In genomic region chr4:78299565-78299972, GRCh38 we compare ENCODE assay signal across 11 cellular contexts.
DNase-seq lines count a peak whose midpoint lies in the region; ATAC-seq, FAIRE-seq and TF ChIP-seq lines count a peak whose summit lies in the region.
"Had no signal": no experiment of that assay in that cellular context is flagged by ENCODE, and none has a peak within 500 bp of the region (broad histone marks: within the 10 kb centered on the region; RNA-seq: fewer than 3 reads in every experiment).

No MANE protein-coding gene starts in this region.

- peaks cover 13 to 24% of the 10 kb centered on the region in 2 donors for H3K27me3 Mint-ChIP-seq in T-cell

- no peak for TF ChIP-seq CTCF in left lung (IDR thresholded peaks at IDR 0.05)
- no peak for TF ChIP-seq CTCF in breast epithelium (IDR thresholded peaks at IDR 0.05)

- POLR2A ChIA-PET in T-cell (lab: Charles Lee): no interaction called here

- H3K9me3 Mint-ChIP-seq in T-cell: no peaks in the 10 kb centered on the region

- FAIRE-seq in GM18507 (lab: Jason Lieb, UNC): peak; percentile 9
- FAIRE-seq: urothelium cell line had no signal

- H3K27ac ChIP-seq in left lung: no peak overlapping the region
- H3K27ac ChIP-seq in breast epithelium: no peak overlapping the region

- H3K9me3 ChIP-seq in left lung (peaks cover 0 to 4% of the 10 kb centered on the region in 2 donors), breast epithelium (no peaks in the 10 kb centered on the region)

- no peak overlapping the region for H3K4me3 Mint-ChIP-seq in T-cell
- H3K4me3 Mint-ChIP-seq: activated naive CD8-positive, alpha-beta T cell treated with anti-CD3 and anti-CD28 coated beads, Interleukin-2, amount 10 ng/mL, durations not matched to agents 7 days and 5 days had no signal

- CTCF ChIA-PET in T-cell (lab: Charles Lee): interaction anchor here in 1 of 2 donors (0.7 kb wide), 1 partner anchor 22 kb away, joined by 3 read pairs; no protein-coding TSS in a partner anchor

- TF ChIP-seq POLR2A in breast epithelium (IDR thresholded peaks at IDR 0.05): no peak

- H3K27me3 ChIP-seq in left lung: no peaks in the 10 kb centered on the region
- no peaks in the 10 kb centered on the region for H3K27me3 ChIP-seq in breast epithelium

- H3K4me3 ChIP-seq in left lung: no peak overlapping the region
- no peak overlapping the region for H3K4me3 ChIP-seq in breast epithelium

- H3K36me3 ChIP-seq in left lung (no peaks in the 10 kb centered on the region), breast epithelium (no peaks in the 10 kb centered on the region)

- H3K27ac Mint-ChIP-seq in T-cell: no peak overlapping the region
- H3K27ac Mint-ChIP-seq: activated naive CD8-positive, alpha-beta T cell treated with anti-CD3 and anti-CD28 coated beads, Interleukin-2, amount 10 ng/mL, durations not matched to agents 7 days and 5 days had no signal

- no peaks in the 10 kb centered on the region for H3K4me1 Mint-ChIP-seq in T-cell

- H3K36me3 Mint-ChIP-seq in T-cell: no peaks in the 10 kb centered on the region
- H3K36me3 Mint-ChIP-seq: activated naive CD8-positive, alpha-beta T cell treated with anti-CD3 and anti-CD28 coated beads, Interleukin-2, amount 10 ng/mL, durations not matched to agents 7 days and 5 days had no signal

- no peak for DNase-seq in GM18507 (ENCODE audit: extremely low spot score, insufficient read length, low read depth)
- no peak for DNase-seq in left lung
- DNase-seq in breast epithelium (ENCODE audit: low spot score in 2 of 2): no peak
- no peak for DNase-seq in nucleus accumbens (lab: John Stamatoyannopoulos, UW)
- no peak for DNase-seq in T-cell
- DNase-seq: activated naive CD8-positive, alpha-beta T cell treated with anti-CD3 and anti-CD28 coated beads, Interleukin-2, amount 10 ng/mL, durations not matched to agents 7 days and 5 days; NCI-H2029 treated with DMSO at 0.1 percent for 48 hours had no signal

- ATAC-seq in HG02763 (IDR thresholded peaks at IDR 0.05; ENCODE audit: unreplicated experiment): peak; percentile 52
- ATAC-seq in SK-N-SH treated with all-trans-retinoic acid at 6 μM for 48 hours: peak; percentile 56
- peak; percentile 40 for ATAC-seq in left lung
- ATAC-seq in HG03097 (IDR thresholded peaks at IDR 0.05; ENCODE audit: low FRiP score, unreplicated experiment): no peak
- no peak for ATAC-seq in T-cell (replicated peaks in 1 of 4)

- intact Hi-C loops in left lung (cut with DNase I) (no loop called here), breast epithelium (cut with DNase I; ENCODE audit: low total_unique reads) (no loop called here)

- H3K4me1 ChIP-seq in left lung (peaks cover 0 to 11% of the 10 kb centered on the region in 2 donors), breast epithelium (no peaks in the 10 kb centered on the region)

TF ChIP-seq in SK-N-SH treated with all-trans-retinoic acid at 6 μM for 48 hours, 23 proteins besides CTCF, POLR2A, EP300 and RAD21:
- TF ChIP-seq ISL1 (CRISPR knock-in tag; IDR thresholded peaks at IDR 0.05) (no peak), ZNF8 (CRISPR knock-in tag; IDR thresholded peaks at IDR 0.05) (no peak), ZFP3 (CRISPR knock-in tag; IDR thresholded peaks at IDR 0.05) (no peak), TSHZ2 (CRISPR knock-in tag; IDR thresholded peaks at IDR 0.05) (no peak), TOX (CRISPR knock-in tag; IDR thresholded peaks at IDR 0.05; ENCODE audit: borderline replicate concordance) (no peak), TCF4 (CRISPR knock-in tag; IDR thresholded peaks at IDR 0.05; ENCODE audit: borderline replicate concordance) (no peak), BACH2 (CRISPR knock-in tag; IDR thresholded peaks at IDR 0.05; ENCODE audit: borderline replicate concordance) (no peak), ZNF565 (CRISPR knock-in tag; conservative IDR thresholded peaks at IDR 0.05; ENCODE audit: low read depth) (no peak), CSDC2 (CRISPR knock-in tag; IDR thresholded peaks at IDR 0.05) (no peak), GLIS3 (CRISPR knock-in tag; IDR thresholded peaks at IDR 0.05) (no peak), ARNTL (CRISPR knock-in tag; IDR thresholded peaks at IDR 0.05; ENCODE audit: borderline replicate concordance, low read depth) (no peak), CREB5 (CRISPR knock-in tag; IDR thresholded peaks at IDR 0.05; ENCODE audit: low read depth) (no peak), POU6F1 (CRISPR knock-in tag; IDR thresholded peaks at IDR 0.05; ENCODE audit: borderline replicate concordance, low read depth) (no peak), PPARA (CRISPR knock-in tag; IDR thresholded peaks at IDR 0.05; ENCODE audit: borderline replicate concordance) (no peak), PATZ1 (CRISPR knock-in tag; IDR thresholded peaks at IDR 0.05; ENCODE audit: borderline replicate concordance) (no peak), ZNF70 (CRISPR knock-in tag; IDR thresholded peaks at IDR 0.05) (no peak)

Comparison
In these comparisons a context has a peak if more than half of its experiments do, and no peak if none do; other contexts are left out.
1. ATAC-seq: peak in HG02763 (single experiment), SK-N-SH treated with all-trans-retinoic acid at 6 μM for 48 hours (single experiment) and left lung (single experiment); none in HG03097 (single experiment) and T-cell (0 of 4).